ENCODE assay signal across 8 cellular contexts in genomic region chr1:211469938-211470529, GRCh38. TPM values are rescaled to one million over a fixed set of nuclear protein-coding genes. Genes with fewer than 3 reads are reported as not detected.
DNase-seq lines count a peak whose midpoint lies in the region; ATAC-seq, FAIRE-seq and TF ChIP-seq lines count a peak whose summit lies in the region.

No MANE protein-coding gene starts in this region.

- H3K79me2 ChIP-seq in astrocyte (ENCODE audit: insufficient read depth, low read length): no peaks in the 10 kb centered on the region

- H2AFZ ChIP-seq in astrocyte (ENCODE audit: low read depth, low read length): peak overlapping the region; percentile 19

- H3K4me3 ChIP-seq in LNCaP clone FGC (ENCODE audit: low read depth, low read length) (no peak overlapping the region), astrocyte (ENCODE audit: insufficient read depth, low read depth, low read length) (no peak overlapping the region)

- no peaks in the 10 kb centered on the region for H3K36me3 ChIP-seq in astrocyte (ENCODE audit: insufficient read depth, low read length)

- H3K4me3 Mint-ChIP-seq in astrocyte (ENCODE audit: unreplicated experiment): no peak overlapping the region

- H3K4me1 Mint-ChIP-seq in astrocyte (ENCODE audit: low read depth, unreplicated experiment): no peaks in the 10 kb centered on the region

- no peaks in the 10 kb centered on the region for H3K4me1 ChIP-seq in astrocyte (ENCODE audit: insufficient read depth, low read length)

- H3K27me3 Mint-ChIP-seq in astrocyte (ENCODE audit: low read depth, unreplicated experiment): peaks cover 17% of the 10 kb centered on the region

- intact Hi-C loops in sciatic nerve (cut with DNase I): no loop called here

- no peaks in the 10 kb centered on the region for H3K9me3 ChIP-seq in astrocyte (ENCODE audit: insufficient read depth, low read depth, low read length)

- peak; percentile 80 for TF ChIP-seq CTCF in LNCaP clone FGC (IDR thresholded peaks at IDR 0.05; ENCODE audit: control insufficient read depth, extremely low read depth, insufficient read depth)
- peak; percentile 85 for TF ChIP-seq CTCF in astrocyte (IDR thresholded peaks at IDR 0.05; ENCODE audit: insufficient read depth, low read depth, low read length)

- H3K36me3 Mint-ChIP-seq in astrocyte (ENCODE audit: low read depth, unreplicated experiment): no peaks in the 10 kb centered on the region

- H3K9ac ChIP-seq in astrocyte (ENCODE audit: low read length): no peak overlapping the region

- FAIRE-seq in astrocyte (lab: Jason Lieb, UNC): no peak

- peaks cover 29% of the 10 kb centered on the region for H3K27me3 ChIP-seq in astrocyte (ENCODE audit: insufficient read depth, low read length)

- ATAC-seq in sciatic nerve (peak; percentile 83), HG03469 (IDR thresholded peaks at IDR 0.05; ENCODE audit: unreplicated experiment) (no peak), GM21619 (IDR thresholded peaks at IDR 0.05; ENCODE audit: unreplicated experiment) (no peak)

- peaks cover 2% of the 10 kb centered on the region for H3K9me3 Mint-ChIP-seq in astrocyte (ENCODE audit: unreplicated experiment)

- no peak overlapping the region for H3K27ac Mint-ChIP-seq in astrocyte (ENCODE audit: unreplicated experiment)

- no peak overlapping the region for H3K4me2 ChIP-seq in astrocyte (ENCODE audit: low read length)

- no peaks in the 10 kb centered on the region for H4K20me1 ChIP-seq in astrocyte (ENCODE audit: insufficient read depth, low read length)

- no peak overlapping the region for H3K27ac ChIP-seq in astrocyte (ENCODE audit: low read depth, low read length)

- peak; percentile 74 for DNase-seq in ELR (ENCODE audit: low read depth)
- DNase-seq in LNCaP clone FGC (ENCODE audit: low read depth): peak; percentile 95
- DNase-seq in SHP77 treated with DMSO at 0.1 percent for 48 hours (lab: John Stamatoyannopoulos, UW): peak; percentile 59
- peak; percentile 38 for DNase-seq in astrocyte (ENCODE audit: low read depth)
- DNase-seq in hypothalamus (lab: John Stamatoyannopoulos, UW): peak in 36 of 51 donors; percentile 8 to 76 (median 44)
- peak; percentile 78 for DNase-seq in sciatic nerve (ENCODE audit: low spot score)

RNA-seq across cellular contexts. Expression of gene RD3, which starts 21.9 kb away (rescaled TPM):
- total RNA-seq in astrocyte (not detected in 2 replicates), sciatic nerve (not detected)

Comparison
In these comparisons a context has a peak if more than half of its experiments do, and no peak if none do; other contexts are left out.
1. DNase-seq: peak in every context shown above with its lines; median percentile 95 in LNCaP clone FGC; 78 in sciatic nerve; 74 in ELR; 59 in SHP77 treated with DMSO at 0.1 percent for 48 hours; 44 in hypothalamus; 38 in astrocyte.